Comparison of ENCODE assay signal across 3 cellular contexts in the genomic region with DNA sequence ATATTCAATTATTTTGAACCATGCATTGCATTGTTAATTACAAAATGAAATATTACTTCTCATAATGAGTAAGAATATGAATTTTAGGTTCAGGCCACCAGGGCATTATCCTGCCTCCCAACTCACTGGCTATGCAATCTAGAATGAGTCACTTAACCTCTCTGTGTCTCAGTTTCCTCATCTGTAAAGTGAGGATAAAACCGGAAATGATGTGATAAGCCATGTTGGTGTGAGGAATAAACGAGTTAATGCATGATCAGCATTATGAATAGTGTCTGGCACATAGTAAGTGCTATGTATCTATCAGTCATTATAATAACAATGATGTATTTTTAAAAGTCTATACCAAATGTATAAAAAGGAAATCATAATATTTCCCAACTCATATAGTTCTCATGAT.
TF ChIP-seq lines count a peak whose summit lies in the region.

No MANE protein-coding gene starts in this region.

TF ChIP-seq in A549, 52 proteins besides CTCF, POLR2A, EP300 and RAD21:
- TF ChIP-seq MAFK (IDR thresholded peaks at IDR 0.05; ENCODE audit: partially characterized antibody) (peak; percentile 80), TP53 (CRISPR knock-in tag; IDR thresholded peaks at IDR 0.05) (no peak)

TF ChIP-seq in K562, 482 proteins besides CTCF, POLR2A, EP300 and RAD21:
- TF ChIP-seq ZKSCAN8 (CRISPR knock-in tag; IDR thresholded peaks at IDR 0.05) = no peak
- TF ChIP-seq NFIX (CRISPR knock-in tag; IDR thresholded peaks at IDR 0.05; ENCODE audit: low read depth) = no peak
- no peak for TF ChIP-seq EGR1 (conservative IDR thresholded peaks at IDR 0.05)
- peak; percentile 42; the same call in 1 of the 2 replicates for TF ChIP-seq MAFF (IDR thresholded peaks at IDR 0.05; ENCODE audit: low read length)
- no peak for TF ChIP-seq AFF1 (IDR thresholded peaks at IDR 0.05; ENCODE audit: low read depth in 1 of 2, partially characterized antibody in 2 of 2)
- no peak for TF ChIP-seq ZNF592 (IDR thresholded peaks at IDR 0.05)
- peak; percentile 14; the same call in 1 of the 2 replicates for TF ChIP-seq C11orf30 (IDR thresholded peaks at IDR 0.05; ENCODE audit: low read depth)
- TF ChIP-seq ZNF316 (IDR thresholded peaks at IDR 0.05) = peak; percentile 59
TF ChIP-seq in K562: peak in this region for 3.

TF ChIP-seq in endothelial cell of umbilical vein, 7 proteins besides CTCF, POLR2A, EP300 and RAD21:
- peak; percentile 60 for TF ChIP-seq JUN (IDR thresholded peaks at IDR 0.05; ENCODE audit: borderline replicate concordance, insufficient read depth, insufficient read length, low read depth)
- peak; percentile 90 for TF ChIP-seq FOS (IDR thresholded peaks at IDR 0.05; ENCODE audit: borderline replicate concordance, insufficient read depth, low read length)
- TF ChIP-seq EZH2 (IDR thresholded peaks at IDR 0.05; ENCODE audit: borderline replicate concordance, low read depth, low read length, severe bottlenecking) = no peak
- TF ChIP-seq MYC (IDR thresholded peaks at IDR 0.05; ENCODE audit: low read depth, low read length) = no peak
- peak; percentile 73 for TF ChIP-seq GATA2 (IDR thresholded peaks at IDR 0.05; ENCODE audit: insufficient read depth, insufficient read length, low read depth, low read length)
- TF ChIP-seq, protein P1, sequence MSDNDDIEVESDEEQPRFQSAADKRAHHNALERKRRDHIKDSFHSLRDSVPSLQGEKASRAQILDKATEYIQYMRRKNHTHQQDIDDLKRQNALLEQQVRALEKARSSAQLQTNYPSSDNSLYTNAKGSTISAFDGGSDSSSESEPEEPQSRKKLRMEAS (IDR thresholded peaks at IDR 0.05; ENCODE audit: insufficient read depth, insufficient read length) = no peak
- TF ChIP-seq POLR2AphosphoS5 (IDR thresholded peaks at IDR 0.05; ENCODE audit: insufficient read depth, low read depth, low read length) = peak; percentile 53
